In the genomic region with DNA sequence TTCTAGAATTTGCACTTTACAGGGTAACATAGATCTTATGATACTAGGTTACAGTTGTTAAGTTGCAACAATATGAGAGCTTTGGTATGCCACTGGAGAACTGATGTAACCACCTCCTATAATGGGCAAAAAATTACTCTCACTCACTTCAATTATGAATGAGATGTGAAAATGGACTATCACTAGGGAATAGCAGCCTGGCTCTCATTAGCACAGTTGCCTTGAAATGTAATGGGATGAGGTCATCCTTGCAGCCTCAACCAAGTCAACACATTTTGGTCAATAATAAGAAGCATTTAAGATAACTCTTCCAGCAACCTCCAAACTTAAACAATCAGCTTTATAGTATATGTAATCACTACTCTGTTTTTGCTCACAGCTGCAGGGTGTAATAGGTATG, we compare ENCODE assay signal across 1 cellular context.
TF ChIP-seq lines count a peak whose summit lies in the region.

No MANE protein-coding gene starts in this region.

TF ChIP-seq in SK-N-SH treated with all-trans-retinoic acid at 6 μM for 48 hours, 23 proteins besides CTCF, POLR2A, EP300 and RAD21 (continued from another document):
- no peak for TF ChIP-seq POU6F1 (CRISPR knock-in tag; IDR thresholded peaks at IDR 0.05; ENCODE audit: borderline replicate concordance, low read depth)
- TF ChIP-seq OSR1 (CRISPR knock-in tag; IDR thresholded peaks at IDR 0.05): no peak
- no peak for TF ChIP-seq ZFP3 (CRISPR knock-in tag; IDR thresholded peaks at IDR 0.05)
- TF ChIP-seq RARB (CRISPR knock-in tag; IDR thresholded peaks at IDR 0.05): no peak
- no peak for TF ChIP-seq ZNF565 (CRISPR knock-in tag; conservative IDR thresholded peaks at IDR 0.05; ENCODE audit: low read depth)
- TF ChIP-seq TSHZ2 (CRISPR knock-in tag; IDR thresholded peaks at IDR 0.05): no peak
- TF ChIP-seq, protein P1, sequence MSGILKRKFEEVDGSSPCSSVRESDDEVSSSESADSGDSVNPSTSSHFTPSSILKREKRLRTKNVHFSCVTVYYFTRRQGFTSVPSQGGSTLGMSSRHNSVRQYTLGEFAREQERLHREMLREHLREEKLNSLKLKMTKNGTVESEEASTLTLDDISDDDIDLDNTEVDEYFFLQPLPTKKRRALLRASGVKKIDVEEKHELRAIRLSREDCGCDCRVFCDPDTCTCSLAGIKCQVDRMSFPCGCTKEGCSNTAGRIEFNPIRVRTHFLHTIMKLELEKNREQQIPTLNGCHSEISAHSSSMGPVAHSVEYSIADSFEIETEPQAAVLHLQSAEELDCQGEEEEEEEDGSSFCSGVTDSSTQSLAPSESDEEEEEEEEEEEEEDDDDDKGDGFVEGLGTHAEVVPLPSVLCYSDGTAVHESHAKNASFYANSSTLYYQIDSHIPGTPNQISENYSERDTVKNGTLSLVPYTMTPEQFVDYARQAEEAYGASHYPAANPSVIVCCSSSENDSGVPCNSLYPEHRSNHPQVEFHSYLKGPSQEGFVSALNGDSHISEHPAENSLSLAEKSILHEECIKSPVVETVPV (CRISPR knock-in tag; IDR thresholded peaks at IDR 0.05): no peak
- TF ChIP-seq SNAI2 (CRISPR knock-in tag; IDR thresholded peaks at IDR 0.05): no peak
- no peak for TF ChIP-seq ZNF8 (CRISPR knock-in tag; IDR thresholded peaks at IDR 0.05)
